2 cellular contexts compared by ENCODE assay signal in the genomic region with DNA sequence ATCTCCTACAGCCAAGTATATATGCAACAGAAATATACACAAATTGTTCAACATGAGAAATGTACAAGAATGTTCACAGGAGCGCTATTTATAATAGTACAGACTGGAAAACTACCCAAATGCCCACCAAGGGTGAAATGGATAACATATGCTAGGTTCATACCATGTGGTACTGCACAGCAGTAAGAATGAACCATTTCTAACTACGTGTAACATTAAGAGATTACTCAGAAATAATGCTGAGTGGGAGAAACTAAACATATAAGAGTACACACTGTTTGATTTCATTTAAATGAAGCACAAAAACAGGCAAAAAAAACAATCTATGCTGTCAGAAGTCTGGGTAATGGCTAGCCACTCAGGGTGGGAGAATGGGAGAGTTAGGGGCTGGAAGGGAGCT.
TF ChIP-seq lines count a peak whose summit lies in the region.

No MANE protein-coding gene starts in this region.

TF ChIP-seq in A549, 52 proteins besides CTCF, POLR2A, EP300 and RAD21:
- TF ChIP-seq MAFK (IDR thresholded peaks at IDR 0.05; ENCODE audit: partially characterized antibody), result peak; percentile 53
- TF ChIP-seq, protein P1, sequence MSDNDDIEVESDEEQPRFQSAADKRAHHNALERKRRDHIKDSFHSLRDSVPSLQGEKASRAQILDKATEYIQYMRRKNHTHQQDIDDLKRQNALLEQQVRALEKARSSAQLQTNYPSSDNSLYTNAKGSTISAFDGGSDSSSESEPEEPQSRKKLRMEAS (IDR thresholded peaks at IDR 0.05), result no peak
TF ChIP-seq in A549: peak in this region for 1.

TF ChIP-seq in HEK293, 187 proteins besides CTCF, POLR2A, EP300 and RAD21:
- TF ChIP-seq, protein P2, sequence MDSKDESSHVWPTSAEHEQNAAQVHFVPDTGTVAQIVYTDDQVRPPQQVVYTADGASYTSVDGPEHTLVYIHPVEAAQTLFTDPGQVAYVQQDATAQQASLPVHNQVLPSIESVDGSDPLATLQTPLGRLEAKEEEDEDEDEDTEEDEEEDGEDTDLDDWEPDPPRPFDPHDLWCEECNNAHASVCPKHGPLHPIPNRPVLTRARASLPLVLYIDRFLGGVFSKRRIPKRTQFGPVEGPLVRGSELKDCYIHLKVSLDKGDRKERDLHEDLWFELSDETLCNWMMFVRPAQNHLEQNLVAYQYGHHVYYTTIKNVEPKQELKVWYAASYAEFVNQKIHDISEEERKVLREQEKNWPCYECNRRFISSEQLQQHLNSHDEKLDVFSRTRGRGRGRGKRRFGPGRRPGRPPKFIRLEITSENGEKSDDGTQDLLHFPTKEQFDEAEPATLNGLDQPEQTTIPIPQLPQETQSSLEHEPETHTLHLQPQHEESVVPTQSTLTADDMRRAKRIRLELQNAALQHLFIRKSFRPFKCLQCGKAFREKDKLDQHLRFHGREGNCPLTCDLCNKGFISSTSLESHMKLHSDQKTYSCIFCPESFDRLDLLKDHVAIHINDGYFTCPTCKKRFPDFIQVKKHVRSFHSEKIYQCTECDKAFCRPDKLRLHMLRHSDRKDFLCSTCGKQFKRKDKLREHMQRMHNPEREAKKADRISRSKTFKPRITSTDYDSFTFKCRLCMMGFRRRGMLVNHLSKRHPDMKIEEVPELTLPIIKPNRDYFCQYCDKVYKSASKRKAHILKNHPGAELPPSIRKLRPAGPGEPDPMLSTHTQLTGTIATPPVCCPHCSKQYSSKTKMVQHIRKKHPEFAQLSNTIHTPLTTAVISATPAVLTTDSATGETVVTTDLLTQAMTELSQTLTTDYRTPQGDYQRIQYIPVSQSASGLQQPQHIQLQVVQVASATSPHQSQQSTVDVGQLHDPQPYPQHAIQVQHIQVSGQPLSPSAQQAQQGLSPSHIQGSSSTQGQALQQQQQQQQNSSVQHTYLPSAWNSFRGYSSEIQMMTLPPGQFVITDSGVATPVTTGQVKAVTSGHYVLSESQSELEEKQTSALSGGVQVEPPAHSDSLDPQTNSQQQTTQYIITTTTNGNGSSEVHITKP (tag by site-specific recombination; IDR thresholded peaks at IDR 0.05), result peak; percentile 89
- TF ChIP-seq, protein P3, sequence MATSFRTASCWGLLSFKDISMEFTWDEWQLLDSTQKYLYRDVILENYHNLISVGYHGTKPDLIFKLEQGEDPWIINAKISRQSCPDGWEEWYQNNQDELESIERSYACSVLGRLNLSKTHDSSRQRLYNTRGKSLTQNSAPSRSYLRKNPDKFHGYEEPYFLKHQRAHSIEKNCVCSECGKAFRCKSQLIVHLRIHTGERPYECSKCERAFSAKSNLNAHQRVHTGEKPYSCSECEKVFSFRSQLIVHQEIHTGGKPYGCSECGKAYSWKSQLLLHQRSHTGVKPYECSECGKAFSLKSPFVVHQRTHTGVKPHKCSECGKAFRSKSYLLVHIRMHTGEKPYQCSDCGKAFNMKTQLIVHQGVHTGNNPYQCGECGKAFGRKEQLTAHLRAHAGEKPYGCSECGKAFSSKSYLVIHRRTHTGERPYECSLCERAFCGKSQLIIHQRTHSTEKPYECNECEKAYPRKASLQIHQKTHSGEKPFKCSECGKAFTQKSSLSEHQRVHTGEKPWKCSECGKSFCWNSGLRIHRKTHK (tag by site-specific recombination; IDR thresholded peaks at IDR 0.05), result no peak
